1 cellular context compared by ENCODE assay signal in genomic region chr6:134904731-134905130, GRCh38. TPM values are rescaled to one million over a fixed set of nuclear protein-coding genes. Genes with fewer than 3 reads are reported as not detected.
"Had no signal": no experiment of that assay in that cellular context is flagged by ENCODE, and none has a peak within 500 bp of the region (broad histone marks: within the 10 kb centered on the region; RNA-seq: fewer than 3 reads in every experiment).

No MANE protein-coding gene starts in this region.

RNA-seq across cellular contexts. Expression of gene ALDH8A1, which starts 45.2 kb away (rescaled TPM):
- total RNA-seq: ascending aorta had no signal
